ENCODE assay signal across 21 cellular contexts in genomic region chr4:103193457-103193856, GRCh38. TPM values are rescaled to one million over a fixed set of nuclear protein-coding genes. Genes with fewer than 3 reads are reported as not detected.
A peak's percentile ranks its signal among the peaks of the same experiment; 100 is the strongest.
DNase-seq lines count a peak whose midpoint lies in the region; ATAC-seq, FAIRE-seq and TF ChIP-seq lines count a peak whose summit lies in the region.
"Had no signal": no experiment of that assay in that cellular context is flagged by ENCODE, and none has a peak within 500 bp of the region (broad histone marks: within the 10 kb centered on the region; RNA-seq: fewer than 3 reads in every experiment).

No MANE protein-coding gene starts in this region.

- H4K5ac ChIP-seq in IMR-90 (ENCODE audit: low read depth, low read length) (no peak overlapping the region), H1 (ENCODE audit: insufficient read length, low read depth, low read length) (no peak overlapping the region)

- 87% methylated on average over 2 of the region's 2 CpGs for WGBS in mammary epithelial cell (ENCODE audit: low coverage, missing lambda C conversion rate)
- no CpG with 5 or more reads among the region's 2 CpGs for WGBS in IMR-90 (ENCODE audit: extremely low coverage in 2 of 2, insufficient read length in 1 of 2), 2 experiments
- 87% methylated on average over 2 of the region's 2 CpGs; no CpG with 5 or more reads in 1 of the 2 experiments for WGBS in H1 (ENCODE audit: extremely low coverage in 1 of 2, insufficient coverage in 1 of 2, insufficient read length in 1 of 2, insufficient replicate concordance in 2 of 2, low coverage in 1 of 2, low lambda C conversion rate in 2 of 2, missing lambda C conversion rate in 1 of 2), 2 experiments

- H2AFZ ChIP-seq in mammary epithelial cell (ENCODE audit: low read depth, low read length): no peak overlapping the region
- H2AFZ ChIP-seq in IMR-90 (replicated peaks; ENCODE audit: low read length, poor library complexity): no peak overlapping the region
- no peak overlapping the region for H2AFZ ChIP-seq in H1 (ENCODE audit: low read length)

- peaks cover 30% of the 10 kb centered on the region for H3K4me1 Mint-ChIP-seq in MCF 10A (ENCODE audit: insufficient read depth, unreplicated experiment)
- H3K4me1 Mint-ChIP-seq in endothelial cell (ENCODE audit: unreplicated experiment): peaks cover 9% of the 10 kb centered on the region

- H3K27ac ChIP-seq in mammary epithelial cell (ENCODE audit: insufficient read depth, low read depth, low read length) (no peak overlapping the region), IMR-90 (ENCODE audit: insufficient read depth, low read length) (no peak overlapping the region), H1 (ENCODE audit: low read depth, low read length) (no peak overlapping the region), lower lobe of right lung (no peak overlapping the region)
- H3K27ac ChIP-seq: 22Rv1 had no signal

- H4K8ac ChIP-seq in IMR-90 (ENCODE audit: low read depth in 2 of 2, low read length in 2 of 2) (no peak overlapping the region), H1 (ENCODE audit: extremely low read depth, insufficient read depth, low read length) (no peak overlapping the region)

- ATAC-seq in IMR-90 (ENCODE audit: low read depth) (no peak), lower lobe of right lung (no peak)

- H2AK5ac ChIP-seq in IMR-90 (ENCODE audit: low read depth, low read length) (no peak overlapping the region), H1 (ENCODE audit: low read depth, low read length) (no peak overlapping the region)

- no peak overlapping the region for H3K4me3 ChIP-seq in mammary epithelial cell (replicated peaks in 1 of 3; ENCODE audit: insufficient read depth in 1 of 3, low read depth in 2 of 3, low read length in 3 of 3)
- H3K4me3 ChIP-seq in IMR-90 (ENCODE audit: insufficient read depth, low read depth, low read length): no peak overlapping the region
- no peak overlapping the region for H3K4me3 ChIP-seq in H1 (ENCODE audit: extremely low read depth in 1 of 4, insufficient read depth in 2 of 4, low read depth in 3 of 4, low read length in 4 of 4)
- H3K4me3 ChIP-seq in lower lobe of right lung: no peak overlapping the region

- H3K4ac ChIP-seq in IMR-90 (ENCODE audit: low read depth, low read length) (no peak overlapping the region), H1 (replicated peaks; ENCODE audit: insufficient read length, low read depth, low read length) (no peak overlapping the region)

- H2BK15ac ChIP-seq in IMR-90 (ENCODE audit: low read depth, low read length) (no peak overlapping the region), H1 (ENCODE audit: low read length) (no peak overlapping the region)

- H3K9me3 Mint-ChIP-seq in MCF 10A (ENCODE audit: unreplicated experiment) (peaks cover 8% of the 10 kb centered on the region), endothelial cell (ENCODE audit: unreplicated experiment) (no peaks in the 10 kb centered on the region)

- H4K20me1 ChIP-seq in mammary epithelial cell (ENCODE audit: insufficient read depth, low read length): no peaks in the 10 kb centered on the region
- no peaks in the 10 kb centered on the region for H4K20me1 ChIP-seq in IMR-90 (ENCODE audit: insufficient read depth, low read length)
- no peaks in the 10 kb centered on the region for H4K20me1 ChIP-seq in H1 (replicated peaks in 1 of 2; ENCODE audit: control insufficient read depth in 1 of 2, insufficient read depth in 2 of 2, low read length in 2 of 2)

- in situ Hi-C loops in mammary epithelial cell (cut with MboI; ENCODE audit: low sequenced_read_pairs in 2 of 2): no loop called here
- in situ Hi-C loops in IMR-90 (cut with MboI; ENCODE audit: low sequenced_read_pairs): no loop called here

- POLR2A ChIA-PET in MCF 10A (lab: Yijun Ruan, JAX) (no interaction called here), IMR-90 (lab: Charles Lee; ENCODE audit: unreplicated experiment) (no interaction called here), H1 (lab: Charles Lee; ENCODE audit: partially characterized antibody) (no interaction called here)

- peaks cover 6% of the 10 kb centered on the region for H3K4me1 ChIP-seq in mammary epithelial cell (ENCODE audit: insufficient read depth, low read length)
- no peaks in the 10 kb centered on the region for H3K4me1 ChIP-seq in IMR-90 (ENCODE audit: control insufficient read depth, insufficient read depth, low read length)
- H3K4me1 ChIP-seq in H1 (replicated peaks in 1 of 4; ENCODE audit: control insufficient read depth in 3 of 4, insufficient read depth in 4 of 4, low read length in 3 of 4): peaks cover 0 to 1% (median 0%) of the 10 kb centered on the region in 4 experiments; a peak in 1 of 7 replicates
- peaks cover 8% of the 10 kb centered on the region for H3K4me1 ChIP-seq in lower lobe of right lung

- no peak overlapping the region for H4K91ac ChIP-seq in IMR-90 (ENCODE audit: insufficient read depth, low read depth, low read length)
- H4K91ac ChIP-seq in H1 (replicated peaks; ENCODE audit: insufficient read length, low read length): no peak overlapping the region

- no peak for FAIRE-seq in H1 (lab: Jason Lieb, UNC)
- FAIRE-seq: GM12891, GM18507 had no signal

- DNase-seq in MCF 10A (ENCODE audit: unreplicated experiment): no peak
- no peak for DNase-seq in mammary epithelial cell
- DNase-seq in IMR-90: no peak
- no peak for DNase-seq in H1 (ENCODE audit: low read depth in 1 of 2, low spot score in 2 of 2)
- no peak for DNase-seq in lower lobe of right lung
- DNase-seq in endothelial cell (ENCODE audit: low spot score): no peak
- no peak for DNase-seq in activated CD4-positive, alpha-beta T cell treated with anti-CD3 and anti-CD28 coated beads, Interleukin-2, amount 50 U/mL, for 4 hours
- DNase-seq: ACHN; C1 segment of cervical spinal cord; Calu3; CD4-positive, alpha-beta memory T cell; COR-L47; DMS53; DMS79 treated with DMSO at 0.1 percent for 48 hours; GF-D8; GOT3; H7; HCEC 1CT had no signal

- TF ChIP-seq EP300 in H1 (IDR thresholded peaks at IDR 0.05; ENCODE audit: borderline replicate concordance in 1 of 2, low read depth in 2 of 2, low read length in 2 of 2): no peak

- CTCF ChIA-PET in MCF 10A (lab: Yijun Ruan, JAX): interaction anchor here (0.7 to 0.8 kb wide), 2 partner anchors 592 to 1808 kb away, joined by 3 read pairs; no protein-coding TSS in a partner anchor
- CTCF ChIA-PET in mammary epithelial cell (lab: Charles Lee; ENCODE audit: low non-redundant PET): no interaction called here
- CTCF ChIA-PET in IMR-90 (lab: Yijun Ruan, JAX): no interaction called here
- CTCF ChIA-PET in H1 (lab: Charles Lee; ENCODE audit: partially characterized antibody): interaction anchor here (0.6 kb wide), 1 partner anchor 1301 kb away, joined by 3 read pairs; no protein-coding TSS in a partner anchor

- H3K9ac ChIP-seq in mammary epithelial cell (ENCODE audit: insufficient read depth, low read length) (no peak overlapping the region), IMR-90 (ENCODE audit: low read depth, low read length) (no peak overlapping the region), H1 (replicated peaks in 1 of 4; ENCODE audit: extremely low read depth in 1 of 4, low read depth in 3 of 4, low read length in 3 of 4) (no peak overlapping the region)

- H3K27me3 ChIP-seq in mammary epithelial cell (ENCODE audit: insufficient read depth, low read length) (no peaks in the 10 kb centered on the region), IMR-90 (ENCODE audit: control insufficient read depth, insufficient read depth, low read length) (no peaks in the 10 kb centered on the region), H1 (replicated peaks in 1 of 4; ENCODE audit: control insufficient read depth in 3 of 4, extremely low read depth in 1 of 4, insufficient read depth in 3 of 4, low read length in 3 of 4) (no peaks in the 10 kb centered on the region), lower lobe of right lung (ENCODE audit: low read depth) (no peaks in the 10 kb centered on the region)

- H3K79me2 ChIP-seq in mammary epithelial cell (ENCODE audit: insufficient read depth, low read length) (peaks cover 36% of the 10 kb centered on the region), H1 (ENCODE audit: control insufficient read depth in 1 of 2, insufficient read depth in 2 of 2, low read length in 2 of 2) (peaks cover 0 to 9% of the 10 kb centered on the region in 2 experiments; a peak in 2 of 4 replicates)

- H2BK12ac ChIP-seq in H1 (ENCODE audit: low read depth, low read length): no peak overlapping the region

- dilution Hi-C loops in mammary epithelial cell (cut with HindIII; ENCODE audit: low sequenced_read_pairs): no loop called here
- dilution Hi-C loops in IMR-90 (cut with HindIII; ENCODE audit: low sequenced_read_pairs, unreplicated experiment): no loop called here

- no peak overlapping the region for H2AK9ac ChIP-seq in IMR-90 (replicated peaks; ENCODE audit: low read depth, low read length, poor library complexity)

- H2BK5ac ChIP-seq in IMR-90 (ENCODE audit: low read depth, low read length, poor library complexity, severe bottlenecking) (no peak overlapping the region), H1 (ENCODE audit: low read depth, low read length) (no peak overlapping the region)

- TF ChIP-seq POLR2A in IMR-90 (IDR thresholded peaks at IDR 0.05; ENCODE audit: low read depth, low read length) (no peak), H1 (IDR thresholded peaks at IDR 0.05; ENCODE audit: control extremely low read depth in 1 of 2, low read depth in 2 of 2, low read length in 2 of 2) (no peak)

- intact Hi-C loops in MCF 10A (cut with micrococcal nuclease): no loop called here
- intact Hi-C loops in mammary epithelial cell (cut with micrococcal nuclease): no loop called here
- intact Hi-C loops in IMR-90 (cut with micrococcal nuclease): no loop called here
- intact Hi-C loops in lower lobe of right lung (cut with DNase I): no loop called here

- TF ChIP-seq CTCF in MCF 10A (IDR thresholded peaks at IDR 0.05; ENCODE audit: unreplicated experiment) (no peak), mammary epithelial cell (conservative IDR thresholded peaks at IDR 0.05 in 1 of 2, IDR thresholded peaks at IDR 0.05 in 1 of 2; ENCODE audit: extremely low read depth in 1 of 2, insufficient read depth in 1 of 2, low read depth in 1 of 2, low read length in 2 of 2) (no peak), IMR-90 (conservative IDR thresholded peaks at IDR 0.05; ENCODE audit: low read depth, low read length) (no peak), H1 (IDR thresholded peaks at IDR 0.05; ENCODE audit: control extremely low read depth in 1 of 3, insufficient read depth in 1 of 3, low read depth in 1 of 3, low read length in 3 of 3) (no peak), lower lobe of right lung (IDR thresholded peaks at IDR 0.05) (no peak), endothelial cell (IDR thresholded peaks at IDR 0.05; ENCODE audit: unreplicated experiment) (no peak)

- BruUV-seq in MCF 10A (replicated peaks; lab: Mats Ljungman, UMichigan) (no TSS peak), mammary epithelial cell (replicated peaks; lab: Mats Ljungman, UMichigan) (no TSS peak), IMR-90 (replicated peaks; lab: Mats Ljungman, UMichigan) (no TSS peak)

- H3K27me3 Mint-ChIP-seq in MCF 10A (ENCODE audit: insufficient read depth, unreplicated experiment): no peaks in the 10 kb centered on the region
- H3K27me3 Mint-ChIP-seq in endothelial cell (ENCODE audit: unreplicated experiment): no peaks in the 10 kb centered on the region
- H3K27me3 Mint-ChIP-seq: CD4-positive, alpha-beta memory T cell had no signal

- H3K79me1 ChIP-seq in IMR-90 (ENCODE audit: low read depth in 1 of 2, low read length in 2 of 2): peaks cover 16 to 18% of the 10 kb centered on the region in 2 experiments
- H3K79me1 ChIP-seq in H1 (ENCODE audit: low read depth, low read length): no peaks in the 10 kb centered on the region

- H3K27ac Mint-ChIP-seq in MCF 10A (ENCODE audit: low read depth, unreplicated experiment) (peak overlapping the region; percentile 23), endothelial cell (ENCODE audit: unreplicated experiment) (no peak overlapping the region)
- H3K27ac Mint-ChIP-seq: CD4-positive, alpha-beta memory T cell had no signal

- H3K36me3 Mint-ChIP-seq in MCF 10A (ENCODE audit: insufficient read depth, unreplicated experiment) (peaks cover 4% of the 10 kb centered on the region), endothelial cell (ENCODE audit: low read depth, unreplicated experiment) (peaks cover 6% of the 10 kb centered on the region)

- H3K9me3 ChIP-seq in mammary epithelial cell (replicated peaks; ENCODE audit: insufficient read depth, low read length): no peaks in the 10 kb centered on the region
- no peaks in the 10 kb centered on the region for H3K9me3 ChIP-seq in IMR-90 (ENCODE audit: control insufficient read depth, insufficient read depth, low read length)
- H3K9me3 ChIP-seq in H1 (ENCODE audit: insufficient read depth in 2 of 2, low read depth in 1 of 2, low read length in 1 of 2): no peaks in the 10 kb centered on the region
- no peaks in the 10 kb centered on the region for H3K9me3 ChIP-seq in lower lobe of right lung

- H3K4me3 Mint-ChIP-seq in MCF 10A (ENCODE audit: unreplicated experiment) (no peak overlapping the region), endothelial cell (ENCODE audit: unreplicated experiment) (no peak overlapping the region)
- H3K4me3 Mint-ChIP-seq: CD4-positive, alpha-beta memory T cell had no signal

- peaks cover 5% of the 10 kb centered on the region for H3K36me3 ChIP-seq in mammary epithelial cell (ENCODE audit: insufficient read depth, low read length)
- H3K36me3 ChIP-seq in IMR-90 (ENCODE audit: control insufficient read depth, insufficient read depth, low read length): no peaks in the 10 kb centered on the region
- peaks cover 0 to 45% (median 25%) of the 10 kb centered on the region in 4 experiments; a peak in 7 of 8 replicates for H3K36me3 ChIP-seq in H1 (ENCODE audit: control insufficient read depth in 2 of 4, insufficient read depth in 4 of 4, low read length in 3 of 4)
- no peaks in the 10 kb centered on the region for H3K36me3 ChIP-seq in lower lobe of right lung

- H3K56ac ChIP-seq in IMR-90 (ENCODE audit: extremely low read depth, insufficient read depth, low read length): no peak overlapping the region
- no peak overlapping the region for H3K56ac ChIP-seq in H1 (replicated peaks; ENCODE audit: insufficient read length, low read depth, low read length)

- no peak overlapping the region for H3K23ac ChIP-seq in IMR-90 (ENCODE audit: low read depth, low read length)
- no peak overlapping the region for H3K23ac ChIP-seq in H1 (ENCODE audit: insufficient read length)

- no peaks in the 10 kb centered on the region for H3K9me1 ChIP-seq in IMR-90 (ENCODE audit: insufficient read depth, low read length)

- no peak overlapping the region for H2BK120ac ChIP-seq in IMR-90 (ENCODE audit: low read depth, low read length)
- H2BK120ac ChIP-seq in H1 (replicated peaks; ENCODE audit: low read depth, low read length): no peak overlapping the region

- H3K14ac ChIP-seq in IMR-90 (replicated peaks; ENCODE audit: low read depth, low read length): no peak overlapping the region
- no peak overlapping the region for H3K14ac ChIP-seq in H1 (ENCODE audit: insufficient read length)

- H2BK20ac ChIP-seq in IMR-90 (ENCODE audit: low read depth, low read length) (no peak overlapping the region), H1 (ENCODE audit: low read length) (no peak overlapping the region)

- 0 out of 2 replicates have a peak, but pooled peaks cover 5% of the 10 kb centered on the region for H3K23me2 ChIP-seq in H1 (ENCODE audit: low read depth, low read length)

- TF ChIP-seq RAD21 in IMR-90 (IDR thresholded peaks at IDR 0.05; ENCODE audit: low read length) (no peak), H1 (IDR thresholded peaks at IDR 0.05 in 1 of 2, conservative IDR thresholded peaks at IDR 0.05 in 1 of 2; ENCODE audit: low read depth in 2 of 2, low read length in 2 of 2) (no peak)

- no peak overlapping the region for H3K18ac ChIP-seq in IMR-90 (ENCODE audit: low read depth, low read length)
- no peak overlapping the region for H3K18ac ChIP-seq in H1 (ENCODE audit: extremely low read depth, low read length)

- H3K4me2 ChIP-seq in mammary epithelial cell (ENCODE audit: insufficient read depth, low read depth, low read length) (no peak overlapping the region), IMR-90 (ENCODE audit: low read depth, low read length) (no peak overlapping the region), H1 (ENCODE audit: insufficient read depth in 1 of 2, low read depth in 2 of 2, low read length in 2 of 2) (no peak overlapping the region)

RNA-seq across cellular contexts. Expression of gene CENPE, which starts 4.7 kb away (rescaled TPM):
- 25.2 and 32.4 TPM in 2 replicates for total RNA-seq in MCF 10A (2022)
- total RNA-seq in mammary epithelial cell: 10 to 100 TPM in 1 of 2 donors, 1 to 10 TPM in 1; 1.8 to 27.3 TPM
- 5.8 TPM for polyA plus RNA-seq in mammary epithelial cell
- polyA minus RNA-seq in mammary epithelial cell: 4.6 TPM
- total RNA-seq in IMR-90 (2012; rRNA removed): 14.5 and 34.2 TPM in 2 replicates
- polyA plus RNA-seq in IMR-90 (2012; rRNA removed): 3.2 and 3.7 TPM in 2 replicates
- polyA plus RNA-seq in IMR-90 (2012; cell fraction: cytosol; rRNA removed): 0.14 and 0.22 TPM in 2 replicates
- 0.59 and 1.6 TPM in 2 replicates for polyA plus RNA-seq in IMR-90 (2012; cell fraction: nucleus; rRNA removed; ENCODE audit: low replicate concordance)
- total RNA-seq in H1 (2021; fragmentation: NEBNext Ultra II Directional; extraction: Animal tissue kit (Norgen Biotek cat#: 25700)): 49.0 and 51.0 TPM in 2 replicates
- 1.1 and 2.1 TPM in 2 replicates for polyA plus RNA-seq in H1 (2011; rRNA removed)
- 5.2 TPM for polyA plus RNA-seq in H1 (2011; cell fraction: cytosol; rRNA removed)
- 5.9 TPM for polyA plus RNA-seq in H1 (2011; cell fraction: nucleus; rRNA removed)
- polyA plus RNA-seq in H1 (2012, experiment 1 of 2): 7.0 to 23.3 TPM (median 10.6 TPM) in 4 replicates
- polyA plus RNA-seq in H1 (2012, experiment 2 of 2): 0.60 TPM
- polyA plus RNA-seq in H1 (2013, experiment 1 of 2): 36.0 TPM
- 31.8 TPM for polyA plus RNA-seq in H1 (2013, experiment 2 of 2)
- polyA minus RNA-seq in H1 (2011; rRNA and poly(A)+ RNA removed): 20.1 and 23.6 TPM in 2 replicates
- 9.2 TPM for polyA minus RNA-seq in H1 (2011; cell fraction: cytosol; rRNA and poly(A)+ RNA removed)
- polyA minus RNA-seq in H1 (2011; cell fraction: nucleus; rRNA and poly(A)+ RNA removed): 43.3 TPM
- 3.4 TPM for total RNA-seq in lower lobe of right lung
- 7.3 TPM for total RNA-seq in endothelial cell (ENCODE audit: unreplicated experiment)

Comparison
In these comparisons a context has a peak if more than half of its experiments do, and no peak if none do; other contexts are left out.
1. CTCF ChIA-PET loops: an anchor here in MCF 10A (0.7 to 0.8 kb wide) and H1 (0.6 kb wide); none called in mammary epithelial cell and IMR-90.